ENCODE assay signal across 13 cellular contexts in the genomic region with DNA sequence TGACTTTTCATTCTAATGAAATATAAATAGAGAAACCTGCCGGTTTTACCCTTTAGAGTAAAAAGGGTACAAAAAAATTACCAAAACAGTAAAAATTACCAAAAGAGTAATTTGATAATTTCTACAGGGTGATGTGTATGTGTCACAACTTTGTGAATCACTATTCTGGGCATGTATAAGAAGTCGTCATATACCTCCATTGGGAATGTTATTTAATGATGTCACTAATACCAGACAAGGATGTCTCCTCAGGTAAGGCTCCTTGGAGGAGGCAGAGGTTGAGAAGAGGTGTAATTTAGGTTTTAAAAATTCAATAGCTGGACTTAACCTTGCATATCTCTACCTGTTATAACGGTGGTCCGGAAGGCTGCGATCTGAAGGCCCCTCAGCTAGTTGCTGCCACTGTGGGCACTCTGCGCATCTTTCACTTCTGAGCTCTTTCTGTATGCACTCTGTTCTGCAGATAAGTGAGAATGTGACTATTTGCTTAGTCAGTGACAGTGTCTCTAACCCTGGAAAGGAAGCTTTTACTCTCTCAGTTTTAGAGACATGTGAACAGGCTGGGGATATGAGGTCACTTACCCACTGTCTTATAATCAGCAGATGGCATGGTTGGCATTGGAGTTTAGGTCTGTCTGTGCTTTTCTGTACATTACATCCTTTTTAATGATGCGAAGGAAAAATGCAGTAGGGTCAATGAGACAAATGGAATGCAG. TPM values are rescaled to one million over a fixed set of nuclear protein-coding genes. Genes with fewer than 3 reads are reported as not detected.
A peak's percentile ranks its signal among the peaks of the same experiment; 100 is the strongest.
DNase-seq lines count a peak whose midpoint lies in the region; ATAC-seq, FAIRE-seq and TF ChIP-seq lines count a peak whose summit lies in the region.
"Had no signal": no experiment of that assay in that cellular context is flagged by ENCODE, and none has a peak within 500 bp of the region (broad histone marks: within the 10 kb centered on the region; RNA-seq: fewer than 3 reads in every experiment).

No MANE protein-coding gene starts in this region.

- peaks cover 37% of the 10 kb centered on the region for H3K4me1 Mint-ChIP-seq in activated CD8-positive, alpha-beta T cell treated with anti-CD3 and anti-CD28 coated beads, Interleukin-2, amount 10 ng/mL, durations not matched to agents 7 days and 5 days (ENCODE audit: low read depth)

- H3K36me3 ChIP-seq in HepG2 (replicated peaks in 1 of 2; ENCODE audit: control insufficient read depth in 1 of 2, insufficient read depth in 2 of 2, low read length in 2 of 2) (no peaks in the 10 kb centered on the region), right lobe of liver (no peaks in the 10 kb centered on the region), hepatocyte (replicated peaks; ENCODE audit: insufficient read depth, low read depth) (no peaks in the 10 kb centered on the region), thoracic aorta (no peaks in the 10 kb centered on the region), esophagus squamous epithelium (no peaks in the 10 kb centered on the region)
- H3K36me3 ChIP-seq: MG63, SJSA1 had no signal

- H3K27ac Mint-ChIP-seq in activated CD8-positive, alpha-beta T cell treated with anti-CD3 and anti-CD28 coated beads, Interleukin-2, amount 10 ng/mL, durations not matched to agents 7 days and 5 days = peak overlapping the region; percentile 40

- intact Hi-C loops in HepG2 (cut with micrococcal nuclease; ENCODE audit: unreplicated experiment) (no loop called here), right lobe of liver (cut with DNase I) (no loop called here), esophagus squamous epithelium (cut with DNase I) (no loop called here)

- BruUV-seq in HepG2 (replicated peaks; lab: Mats Ljungman, UMichigan) = no TSS peak

- ATAC-seq in HepG2 (no peak), right lobe of liver (no peak), thoracic aorta (ENCODE audit: insufficient number of reproducible peaks, low FRiP score, low read depth) (no peak), GM18511 (IDR thresholded peaks at IDR 0.05; ENCODE audit: unreplicated experiment) (no peak)
- ATAC-seq in activated CD8-positive, alpha-beta T cell treated with anti-CD3 and anti-CD28 coated beads, Interleukin-2, amount 10 ng/mL, durations not matched to agents 7 days and 5 days = no peak

- no peaks in the 10 kb centered on the region for H3K9me2 ChIP-seq in hepatocyte (replicated peaks; ENCODE audit: insufficient read depth)

- in situ Hi-C loops in HepG2 (cut with HindIII; ENCODE audit: extremely low pct_ligation_motif_present, low pct_unique_long_range_greater_than_20kb) = loop anchor here (10.0 kb wide), 1 partner anchor 146 kb away; the partner anchor contains the start of gene PIK3C2A

- WGBS in HepG2 (ENCODE audit: low lambda C conversion rate) = 90% methylated on average over 7 of the region's 7 CpGs
- WGBS in right lobe of liver (ENCODE audit: insufficient coverage, low coverage, low lambda C conversion rate, missing lambda C conversion rate) = 96% methylated on average over 7 of the region's 7 CpGs
- 93% methylated on average over 7 of the region's 7 CpGs for WGBS in hepatocyte (ENCODE audit: low lambda C conversion rate, missing lambda C conversion rate)
- WGBS in esophagus squamous epithelium, 2 donors = 89 to 93% methylated on average over 7 of the region's 7 CpGs

- POLR2A ChIA-PET in HepG2 (lab: Yijun Ruan, JAX) = no interaction called here
- POLR2A ChIA-PET in activated CD8-positive, alpha-beta T cell treated with anti-CD3 and anti-CD28 coated beads, Interleukin-2, amount 10 ng/mL, durations not matched to agents 7 days and 5 days (lab: Charles Lee) = no interaction called here

- peaks cover 3% of the 10 kb centered on the region for H3K27me3 Mint-ChIP-seq in activated CD8-positive, alpha-beta T cell treated with anti-CD3 and anti-CD28 coated beads, Interleukin-2, amount 10 ng/mL, durations not matched to agents 7 days and 5 days (ENCODE audit: low read depth)

- H2AFZ ChIP-seq in HepG2 (ENCODE audit: low read length) (no peak overlapping the region), hepatocyte (no peak overlapping the region)

- TF ChIP-seq CTCF in HepG2 (CRISPR knock-in tag; IDR thresholded peaks at IDR 0.05) = no peak
- TF ChIP-seq CTCF in right lobe of liver (IDR thresholded peaks at IDR 0.05) = no peak
- no peak for TF ChIP-seq CTCF in hepatocyte (IDR thresholded peaks at IDR 0.05; ENCODE audit: poor library complexity)
- no peak for TF ChIP-seq CTCF in thoracic aorta (IDR thresholded peaks at IDR 0.05)
- no peak for TF ChIP-seq CTCF in esophagus squamous epithelium (IDR thresholded peaks at IDR 0.05)

- H3K4me2 ChIP-seq in HepG2 (ENCODE audit: low read depth, low read length) (peak overlapping the region; percentile 99), hepatocyte (peak overlapping the region; percentile 94)

- H3K4me1 ChIP-seq in HepG2 (ENCODE audit: insufficient read depth, low read length) = peaks cover 20% of the 10 kb centered on the region
- H3K4me1 ChIP-seq in right lobe of liver = peaks cover 0 to 31% (median 3%) of the 10 kb centered on the region in 4 donors
- H3K4me1 ChIP-seq in hepatocyte (ENCODE audit: insufficient read depth) = peaks cover 5% of the 10 kb centered on the region
- no peaks in the 10 kb centered on the region for H3K4me1 ChIP-seq in thoracic aorta (ENCODE audit: control insufficient read depth in 1 of 2, low read depth in 2 of 2)
- peaks cover 4 to 38% (median 14%) of the 10 kb centered on the region in 3 donors for H3K4me1 ChIP-seq in esophagus squamous epithelium

- H4K20me1 ChIP-seq in HepG2 (ENCODE audit: insufficient read depth, low read length) = no peaks in the 10 kb centered on the region; the same call in 1 of the 2 replicates
- no peaks in the 10 kb centered on the region for H4K20me1 ChIP-seq in hepatocyte (ENCODE audit: insufficient read depth, poor library complexity, severe bottlenecking)

- H3K4me3 ChIP-seq in HepG2 (replicated peaks in 1 of 3; ENCODE audit: insufficient read depth in 1 of 3, low read depth in 2 of 3, low read length in 3 of 3) (peak overlapping the region in 1 of 3 experiments; percentile 76; a peak in 1 of 6 replicates), right lobe of liver (no peak overlapping the region), hepatocyte (no peak overlapping the region), thoracic aorta (peak overlapping the region; percentile 83), esophagus squamous epithelium (no peak overlapping the region)
- H3K4me3 ChIP-seq: MG63 had no signal

- H3K9ac ChIP-seq in HepG2 (ENCODE audit: insufficient read depth, low read depth, low read length) = peak overlapping the region; percentile 11; the same call in 1 of the 2 replicates

- H3K27ac ChIP-seq in HepG2 (ENCODE audit: extremely low read length, insufficient read depth, low read length) (no peak overlapping the region), right lobe of liver (no peak overlapping the region), hepatocyte (no peak overlapping the region), thoracic aorta (no peak overlapping the region), esophagus squamous epithelium (no peak overlapping the region)
- H3K27ac ChIP-seq: SJSA1 had no signal

- TF ChIP-seq POLR2A in HepG2 (IDR thresholded peaks at IDR 0.05; ENCODE audit: insufficient read depth in 1 of 2, low read depth in 2 of 2, low read length in 2 of 2) = no peak
- no peak for TF ChIP-seq POLR2A in right lobe of liver (IDR thresholded peaks at IDR 0.05)
- no peak for TF ChIP-seq POLR2A in esophagus squamous epithelium (IDR thresholded peaks at IDR 0.05)

- no peaks in the 10 kb centered on the region for H3K9me3 Mint-ChIP-seq in activated CD8-positive, alpha-beta T cell treated with anti-CD3 and anti-CD28 coated beads, Interleukin-2, amount 10 ng/mL, durations not matched to agents 7 days and 5 days (ENCODE audit: insufficient read depth)

- H3K79me2 ChIP-seq in HepG2 (ENCODE audit: insufficient read depth, low read length) (peaks cover 26% of the 10 kb centered on the region), hepatocyte (peaks cover 3% of the 10 kb centered on the region)

- peak overlapping the region; percentile 82 for H3K4me3 Mint-ChIP-seq in activated CD8-positive, alpha-beta T cell treated with anti-CD3 and anti-CD28 coated beads, Interleukin-2, amount 10 ng/mL, durations not matched to agents 7 days and 5 days

- FAIRE-seq in HepG2 (lab: Jason Lieb, UNC) = no peak

- peaks cover 11% of the 10 kb centered on the region for H3K36me3 Mint-ChIP-seq in activated CD8-positive, alpha-beta T cell treated with anti-CD3 and anti-CD28 coated beads, Interleukin-2, amount 10 ng/mL, durations not matched to agents 7 days and 5 days (ENCODE audit: low read depth)

- TF ChIP-seq EP300 in HepG2 (IDR thresholded peaks at IDR 0.05; ENCODE audit: low read depth in 2 of 2, low read length in 2 of 2) (no peak), HepG2 (CRISPR knock-in tag; IDR thresholded peaks at IDR 0.05; ENCODE audit: borderline replicate concordance) (no peak)

- CTCF ChIA-PET in HepG2 (lab: Yijun Ruan, JAX; ENCODE audit: low intra/inter-chr PET ratio, low total read pairs) = no interaction called here
- CTCF ChIA-PET in activated CD8-positive, alpha-beta T cell treated with anti-CD3 and anti-CD28 coated beads, Interleukin-2, amount 10 ng/mL, durations not matched to agents 7 days and 5 days (lab: Charles Lee) = interaction anchor here (0.7 to 1.1 kb wide), 3 partner anchors 34 to 121 kb away, joined by 3 read pairs; no protein-coding TSS in a partner anchor

- DNase-seq in HepG2 (ENCODE audit: low spot score) (no peak), right lobe of liver (no peak), hepatocyte (ENCODE audit: low spot score) (no peak), thoracic aorta (ENCODE audit: low spot score) (no peak), NCI-H510A treated with DMSO at 0.1 percent for 48 hours (lab: John Stamatoyannopoulos, UW) (no peak), esophagus squamous epithelium (lab: John Stamatoyannopoulos, UW) (no peak)
- DNase-seq in activated CD8-positive, alpha-beta T cell treated with anti-CD3 and anti-CD28 coated beads, Interleukin-2, amount 10 ng/mL, durations not matched to agents 7 days and 5 days = no peak
- DNase-seq: MG63, NCI-H446 treated with DMSO at 0.1 percent for 48 hours had no signal

- H3K27me3 ChIP-seq in HepG2 (ENCODE audit: control insufficient read depth in 1 of 2, insufficient read depth in 2 of 2, low read length in 2 of 2) (peaks cover 0 to 4% of the 10 kb centered on the region in 2 experiments; a peak in 3 of 5 replicates), right lobe of liver (no peaks in the 10 kb centered on the region), hepatocyte (peaks cover 8% of the 10 kb centered on the region), thoracic aorta (replicated peaks; ENCODE audit: insufficient read depth) (no peaks in the 10 kb centered on the region), esophagus squamous epithelium (peaks cover 0 to 21% (median 0%) of the 10 kb centered on the region in 4 donors)
- H3K27me3 ChIP-seq: body of pancreas, MG63 had no signal

- no peaks in the 10 kb centered on the region for H3K9me3 ChIP-seq in HepG2 (ENCODE audit: low read length)
- H3K9me3 ChIP-seq in right lobe of liver = no peaks in the 10 kb centered on the region
- no peaks in the 10 kb centered on the region for H3K9me3 ChIP-seq in hepatocyte (ENCODE audit: low read depth)
- no peaks in the 10 kb centered on the region for H3K9me3 ChIP-seq in thoracic aorta
- no peaks in the 10 kb centered on the region for H3K9me3 ChIP-seq in esophagus squamous epithelium
- H3K9me3 ChIP-seq: body of pancreas, MG63, SJSA1 had no signal

- no peak for TF ChIP-seq RAD21 in HepG2 (CRISPR knock-in tag; IDR thresholded peaks at IDR 0.05)

RNA-seq across cellular contexts. Expression of gene NCR3LG1, which starts 1.0 kb away (rescaled TPM):
- total RNA-seq in HepG2 (2016; rRNA removed; fragmentation: Illumina TruSeq; extraction: Trizol) = 16.9 and 25.1 TPM in 2 replicates
- 1.7 and 1.8 TPM in 2 replicates for total RNA-seq in HepG2 (2016; cell fraction: cytosol; rRNA removed; fragmentation: Illumina TruSeq; extraction: Trizol; ENCODE audit: low read depth)
- 17.1 and 23.6 TPM in 2 replicates for total RNA-seq in HepG2 (2016; cell fraction: insoluble cytoplasmic fraction; rRNA removed; fragmentation: Illumina TruSeq; extraction: Trizol)
- 6.6 and 7.3 TPM in 2 replicates for total RNA-seq in HepG2 (2016; cell fraction: membrane; rRNA removed; fragmentation: Illumina TruSeq; extraction: Trizol)
- total RNA-seq in HepG2 (2016; cell fraction: nucleus; rRNA removed; fragmentation: Illumina TruSeq; extraction: Trizol) = 47.1 and 51.5 TPM in 2 replicates
- polyA plus RNA-seq in HepG2 (2011; rRNA removed) = 16.1 and 16.7 TPM in 2 replicates
- 6.1 and 8.8 TPM in 2 replicates for polyA plus RNA-seq in HepG2 (2011; cell fraction: cytosol; rRNA removed)
- polyA plus RNA-seq in HepG2 (2011; cell fraction: nucleus; rRNA removed) = 25.7 and 29.3 TPM in 2 replicates
- 13.9 and 15.6 TPM in 2 replicates for polyA plus RNA-seq in HepG2 (2012)
- polyA plus RNA-seq in HepG2 (2016; cell fraction: cytosol; fragmentation: Illumina TruSeq; extraction: Trizol; ENCODE audit: low read depth) = 0.36 and 0.37 TPM in 2 replicates
- polyA plus RNA-seq in HepG2 (2016; cell fraction: insoluble cytoplasmic fraction; fragmentation: Illumina TruSeq; extraction: Trizol; ENCODE audit: low read depth) = 4.3 and 4.5 TPM in 2 replicates
- polyA plus RNA-seq in HepG2 (2016; cell fraction: membrane; fragmentation: Illumina TruSeq; extraction: Trizol; ENCODE audit: low read depth) = 0.42 and 0.73 TPM in 2 replicates
- polyA plus RNA-seq in HepG2 (2016; cell fraction: nucleus; fragmentation: Illumina TruSeq; extraction: Trizol; ENCODE audit: insufficient read depth, low read depth) = 41.4 and 45.9 TPM in 2 replicates
- 26.3 and 35.1 TPM in 2 replicates for polyA minus RNA-seq in HepG2 (2011; rRNA and poly(A)+ RNA removed; ENCODE audit: low replicate concordance)
- polyA minus RNA-seq in HepG2 (2011; cell fraction: cytosol; rRNA and poly(A)+ RNA removed) = 24.1 and 35.0 TPM in 2 replicates
- polyA minus RNA-seq in HepG2 (2011; cell fraction: nucleus; rRNA and poly(A)+ RNA removed) = 50.6 and 66.1 TPM in 2 replicates
- total RNA-seq in right lobe of liver = 1 to 10 TPM in 3 of 6 experiments, under 1 TPM in 3; 0.15 to 3.2 (median 1.0) TPM
- total RNA-seq in activated CD8-positive, alpha-beta T cell treated with anti-CD3 and anti-CD28 coated beads, Interleukin-2, amount 10 ng/mL, durations not matched to agents 7 days and 5 days = 1 to 10 TPM; 1.5 to 1.9 TPM
- total RNA-seq in hepatocyte = 13.8 and 15.2 TPM in 2 replicates
- 3.1 and 3.7 TPM in 2 replicates for polyA plus RNA-seq in hepatocyte
- 1 to 10 TPM; 4.2 to 9.7 TPM for total RNA-seq in thoracic aorta
- 1 to 10 TPM; 1.5 to 6.1 (median 2.9) TPM for total RNA-seq in esophagus squamous epithelium

RNA-seq across cellular contexts. Expression of gene KCNJ11, which starts 37.8 kb away (rescaled TPM):
- total RNA-seq in HepG2 (2016; rRNA removed; fragmentation: Illumina TruSeq; extraction: Trizol) (0.81 and 1.6 TPM in 2 replicates), right lobe of liver (1 to 10 TPM in 5 of 6 experiments, under 1 TPM in 1; 0.93 to 3.7 (median 2.0) TPM), hepatocyte (2.5 and 10.5 TPM in 2 replicates), thoracic aorta (1 to 10 TPM; 2.5 to 2.7 TPM), esophagus squamous epithelium (1 to 10 TPM; 1.0 to 1.6 (median 1.3) TPM)
- total RNA-seq in HepG2 (2016; cell fraction: cytosol; rRNA removed; fragmentation: Illumina TruSeq; extraction: Trizol; ENCODE audit: low read depth) = 0.40 and 0.53 TPM in 2 replicates
- total RNA-seq in HepG2 (2016; cell fraction: insoluble cytoplasmic fraction; rRNA removed; fragmentation: Illumina TruSeq; extraction: Trizol) = 0.82 and 1.2 TPM in 2 replicates
- total RNA-seq in HepG2 (2016; cell fraction: membrane; rRNA removed; fragmentation: Illumina TruSeq; extraction: Trizol) = 0.83 and 1.3 TPM in 2 replicates
- 0.50 and 0.65 TPM in 2 replicates for total RNA-seq in HepG2 (2016; cell fraction: nucleus; rRNA removed; fragmentation: Illumina TruSeq; extraction: Trizol)
- polyA plus RNA-seq in HepG2 (2011; rRNA removed) (0.38 and 0.52 TPM in 2 replicates), hepatocyte (0.31 and 1.6 TPM in 2 replicates)
- polyA plus RNA-seq in HepG2 (2011; cell fraction: cytosol; rRNA removed) = 0.43 and 0.56 TPM in 2 replicates
- 0.82 and 0.85 TPM in 2 replicates for polyA plus RNA-seq in HepG2 (2011; cell fraction: nucleus; rRNA removed)
- 0.79 and 0.97 TPM in 2 replicates for polyA plus RNA-seq in HepG2 (2012)
- 0.18 and 0.51 TPM in 2 replicates for polyA plus RNA-seq in HepG2 (2016; cell fraction: cytosol; fragmentation: Illumina TruSeq; extraction: Trizol; ENCODE audit: low read depth)
- 0.80 and 0.87 TPM in 2 replicates for polyA plus RNA-seq in HepG2 (2016; cell fraction: insoluble cytoplasmic fraction; fragmentation: Illumina TruSeq; extraction: Trizol; ENCODE audit: low read depth)
- polyA plus RNA-seq in HepG2 (2016; cell fraction: membrane; fragmentation: Illumina TruSeq; extraction: Trizol; ENCODE audit: low read depth) = 0.63 and 0.69 TPM in 2 replicates
- 1.6 and 1.8 TPM in 2 replicates for polyA plus RNA-seq in HepG2 (2016; cell fraction: nucleus; fragmentation: Illumina TruSeq; extraction: Trizol; ENCODE audit: insufficient read depth, low read depth)
- polyA minus RNA-seq in HepG2 (2011; rRNA and poly(A)+ RNA removed; ENCODE audit: low replicate concordance) = 1.8 and 4.9 TPM in 2 replicates
- polyA minus RNA-seq in HepG2 (2011; cell fraction: cytosol; rRNA and poly(A)+ RNA removed) = 0.49 and 1.8 TPM in 2 replicates
- polyA minus RNA-seq in HepG2 (2011; cell fraction: nucleus; rRNA and poly(A)+ RNA removed) = 0.26 and 0.75 TPM in 2 replicates
- 1 to 10 TPM; 4.2 to 5.7 TPM for total RNA-seq in activated CD8-positive, alpha-beta T cell treated with anti-CD3 and anti-CD28 coated beads, Interleukin-2, amount 10 ng/mL, durations not matched to agents 7 days and 5 days
- total RNA-seq: SJSA1, smooth muscle cell had no signal
- polyA plus RNA-seq: smooth muscle cell had no signal
